In the genomic region with DNA sequence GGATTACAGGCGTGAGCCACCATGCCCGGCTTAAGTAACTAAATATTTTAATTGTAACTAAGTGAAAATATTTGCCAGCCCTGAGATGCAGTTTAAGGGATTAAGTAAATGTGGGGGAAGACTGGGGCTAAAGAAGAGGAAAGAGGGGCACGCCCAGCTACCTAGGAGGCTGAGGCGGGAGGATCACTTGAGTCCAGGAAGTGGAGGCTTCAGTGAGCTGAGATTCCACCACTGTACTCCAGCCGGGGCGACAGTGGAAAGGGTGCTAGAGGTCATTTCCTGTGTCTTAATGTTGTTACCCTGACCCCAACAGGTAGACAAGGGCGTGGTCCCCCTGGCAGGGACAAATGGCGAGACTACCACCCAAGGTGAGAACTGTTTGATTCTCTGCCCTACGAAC, we compare ENCODE assay signal across 11 cellular contexts. TPM values are rescaled to one million over a fixed set of nuclear protein-coding genes. Genes with fewer than 3 reads are reported as not detected.
A peak's percentile ranks its signal among the peaks of the same experiment; 100 is the strongest.
DNase-seq lines count a peak whose midpoint lies in the region; ATAC-seq and TF ChIP-seq lines count a peak whose summit lies in the region.
"Had no signal": no experiment of that assay in that cellular context is flagged by ENCODE, and none has a peak within 500 bp of the region (broad histone marks: within the 10 kb centered on the region; RNA-seq: fewer than 3 reads in every experiment).

No MANE protein-coding gene starts in this region.

- no peak overlapping the region for H2BK15ac ChIP-seq in IMR-90 (ENCODE audit: low read depth, low read length)

- H3K27me3 Mint-ChIP-seq in MCF 10A (ENCODE audit: insufficient read depth, unreplicated experiment): no peaks in the 10 kb centered on the region

- H3K4me3 ChIP-seq in BLaER1 treated with 17β-estradiol and CSF1 and Interleukin-3, amounts not matched to agents 10 nM and 100 nM: peak overlapping the region in 8 of 10 experiments; percentile 10 to 99 (median 98); a peak in 15 of 20 replicates
- H3K4me3 ChIP-seq in IMR-90 (ENCODE audit: insufficient read depth, low read depth, low read length): no peak overlapping the region; the same call in 1 of the 2 replicates

- H3K27ac Mint-ChIP-seq in MCF 10A (ENCODE audit: low read depth, unreplicated experiment): peak overlapping the region; percentile 63

- H3K79me1 ChIP-seq in IMR-90 (ENCODE audit: low read depth in 1 of 2, low read length in 2 of 2): peaks cover 28 to 64% of the 10 kb centered on the region in 2 experiments

- H2AK9ac ChIP-seq in IMR-90 (replicated peaks; ENCODE audit: low read depth, low read length, poor library complexity): peak overlapping the region; percentile 3

- no peak overlapping the region for H4K5ac ChIP-seq in IMR-90 (ENCODE audit: low read depth, low read length)

- H3K4me3 Mint-ChIP-seq in MCF 10A (ENCODE audit: unreplicated experiment): peak overlapping the region; percentile 35

- H3K27ac ChIP-seq in BLaER1 treated with 17β-estradiol and CSF1 and Interleukin-3, amounts not matched to agents 10 nM and 100 nM: peak overlapping the region in 8 of 11 experiments; percentile 2 to 51 (median 16); a peak in 7 of 22 replicates
- 0 out of 2 replicates have a peak overlapping the region, but pooled peaks have one; percentile 3 for H3K27ac ChIP-seq in IMR-90 (ENCODE audit: insufficient read depth, low read length)
- H3K27ac ChIP-seq: WERI-Rb-1 had no signal

- H2BK120ac ChIP-seq in IMR-90 (ENCODE audit: low read depth, low read length): no peak overlapping the region

- no peak for ATAC-seq in IMR-90 (ENCODE audit: low read depth)
- ATAC-seq in GM21786 (IDR thresholded peaks at IDR 0.05; ENCODE audit: unreplicated experiment): no peak

- H3K4me1 ChIP-seq in BLaER1 treated with 17β-estradiol and CSF1 and Interleukin-3, amounts not matched to agents 10 nM and 100 nM: peaks cover 45 to 72% (median 51%) of the 10 kb centered on the region in 10 experiments
- H3K4me1 ChIP-seq in IMR-90 (ENCODE audit: control insufficient read depth, insufficient read depth, low read length): peaks cover 30% of the 10 kb centered on the region

- TF ChIP-seq CTCF in IMR-90 (conservative IDR thresholded peaks at IDR 0.05; ENCODE audit: low read depth, low read length) (no peak), MCF 10A (IDR thresholded peaks at IDR 0.05; ENCODE audit: unreplicated experiment) (no peak)

- no peaks in the 10 kb centered on the region for H3K9me3 ChIP-seq in BLaER1 treated with 17β-estradiol and CSF1 and Interleukin-3, amounts not matched to agents 10 nM and 100 nM (replicated peaks in 1 of 11)
- no peaks in the 10 kb centered on the region for H3K9me3 ChIP-seq in IMR-90 (ENCODE audit: control insufficient read depth, insufficient read depth, low read length)
- H3K9me3 ChIP-seq: colonic mucosa had no signal

- peak overlapping the region; percentile 1 for H2AFZ ChIP-seq in IMR-90 (replicated peaks; ENCODE audit: low read length, poor library complexity)

- no peak overlapping the region for H3K56ac ChIP-seq in IMR-90 (ENCODE audit: extremely low read depth, insufficient read depth, low read length)

- TF ChIP-seq RAD21 in IMR-90 (IDR thresholded peaks at IDR 0.05; ENCODE audit: low read length): no peak

- dilution Hi-C loops in IMR-90 (cut with HindIII; ENCODE audit: low sequenced_read_pairs, unreplicated experiment): no loop called here

- H3K27me3 ChIP-seq in BLaER1 treated with 17β-estradiol and CSF1 and Interleukin-3, amounts not matched to agents 10 nM and 100 nM: no peaks in the 10 kb centered on the region
- no peaks in the 10 kb centered on the region for H3K27me3 ChIP-seq in IMR-90 (ENCODE audit: control insufficient read depth, insufficient read depth, low read length)
- H3K27me3 ChIP-seq: colonic mucosa had no signal

- no peaks in the 10 kb centered on the region for H3K9me3 Mint-ChIP-seq in MCF 10A (ENCODE audit: unreplicated experiment)

- H2AK5ac ChIP-seq in IMR-90 (ENCODE audit: low read depth, low read length): no peak overlapping the region

- H4K8ac ChIP-seq in IMR-90 (ENCODE audit: low read depth in 2 of 2, low read length in 2 of 2): no peak overlapping the region

- WGBS in IMR-90 (ENCODE audit: extremely low coverage in 2 of 2, insufficient read length in 1 of 2), 2 experiments: 83% methylated on average over 2 of the region's 9 CpGs; no CpG with 5 or more reads in 1 of the 2 experiments

- CTCF ChIA-PET in IMR-90 (lab: Yijun Ruan, JAX): no interaction called here
- CTCF ChIA-PET in MCF 10A (lab: Yijun Ruan, JAX): interaction anchor here (1.9 kb wide), 1 partner anchor 27 kb away, joined by 6 read pairs; no protein-coding TSS in a partner anchor

- peaks cover 22% of the 10 kb centered on the region for H3K9me1 ChIP-seq in IMR-90 (ENCODE audit: insufficient read depth, low read length)

- no peak overlapping the region for H2BK5ac ChIP-seq in IMR-90 (ENCODE audit: low read depth, low read length, poor library complexity, severe bottlenecking)

- H3K23ac ChIP-seq in IMR-90 (ENCODE audit: low read depth, low read length): 0 out of 2 replicates have a peak overlapping the region, but pooled peaks have one; percentile 72

- H3K4ac ChIP-seq in IMR-90 (ENCODE audit: low read depth, low read length): no peak overlapping the region

- H3K9ac ChIP-seq in BLaER1 treated with 17β-estradiol and CSF1 and Interleukin-3, amounts not matched to agents 10 nM and 100 nM: peak overlapping the region; percentile 21 to 97 (median 91); a peak in 19 of 22 replicates
- peak overlapping the region; percentile 22; the same call in 1 of the 2 replicates for H3K9ac ChIP-seq in IMR-90 (ENCODE audit: low read depth, low read length)

- intact Hi-C loops in IMR-90 (cut with micrococcal nuclease) (no loop called here), MCF 10A (cut with micrococcal nuclease) (no loop called here), posterior vena cava (cut with DNase I) (no loop called here)

- BruUV-seq in IMR-90 (replicated peaks; lab: Mats Ljungman, UMichigan) (no TSS peak), MCF 10A (replicated peaks; lab: Mats Ljungman, UMichigan) (no TSS peak)

- no peak overlapping the region for H4K91ac ChIP-seq in IMR-90 (ENCODE audit: insufficient read depth, low read depth, low read length)

- TF ChIP-seq POLR2A in IMR-90 (IDR thresholded peaks at IDR 0.05; ENCODE audit: low read depth, low read length): no peak

- H3K4me1 Mint-ChIP-seq in MCF 10A (ENCODE audit: insufficient read depth, unreplicated experiment): peaks cover 19% of the 10 kb centered on the region

- no peak overlapping the region for H3K18ac ChIP-seq in IMR-90 (ENCODE audit: low read depth, low read length)

- H3K4me2 ChIP-seq in BLaER1 treated with 17β-estradiol and CSF1 and Interleukin-3, amounts not matched to agents 10 nM and 100 nM: peak overlapping the region; percentile 97 to 99 (median 99)
- peak overlapping the region; percentile 31; the same call in 1 of the 2 replicates for H3K4me2 ChIP-seq in IMR-90 (ENCODE audit: low read depth, low read length)

- DNase-seq in IMR-90: no peak
- DNase-seq in MCF 10A (ENCODE audit: unreplicated experiment): no peak
- peak; percentile 58 for DNase-seq in posterior vena cava (ENCODE audit: low spot score)
- no peak for DNase-seq in NCI-H446 treated with DMSO at 0.1 percent for 48 hours (lab: John Stamatoyannopoulos, UW)
- no peak for DNase-seq in stimulated activated naive CD4-positive, alpha-beta T cell treated with Interleukin-2 at 50 U/mL for 16 hours (lab: John Stamatoyannopoulos, UW)
- no peak for DNase-seq in NCI-H748 treated with DMSO at 0.1 percent for 48 hours (lab: John Stamatoyannopoulos, UW)
- DNase-seq: colonic mucosa; NK-92 treated with Interleukin-12 subunit alpha and Interleukin-12 subunit beta, amount 100 ng/mL, for 24 hours; WERI-Rb-1 had no signal

- H2BK20ac ChIP-seq in IMR-90 (ENCODE audit: low read depth, low read length): no peak overlapping the region

- POLR2A ChIA-PET in IMR-90 (lab: Charles Lee; ENCODE audit: unreplicated experiment) (no interaction called here), MCF 10A (lab: Yijun Ruan, JAX) (interaction anchor here (0.5 to 6.7 kb wide), 7 partner anchors 7 to 566 kb away, joined by 3 to 173 read pairs (median 4); a partner anchor contains a TSS)

- H3K14ac ChIP-seq in IMR-90 (replicated peaks; ENCODE audit: low read depth, low read length): no peak overlapping the region

- H3K36me3 Mint-ChIP-seq in MCF 10A (ENCODE audit: insufficient read depth, unreplicated experiment): peaks cover 71% of the 10 kb centered on the region

- peaks cover 72 to 77% (median 74%) of the 10 kb centered on the region in 11 experiments for H3K36me3 ChIP-seq in BLaER1 treated with 17β-estradiol and CSF1 and Interleukin-3, amounts not matched to agents 10 nM and 100 nM
- H3K36me3 ChIP-seq in IMR-90 (ENCODE audit: control insufficient read depth, insufficient read depth, low read length): peaks cover 61% of the 10 kb centered on the region

- in situ Hi-C loops in IMR-90 (cut with MboI; ENCODE audit: low sequenced_read_pairs): no loop called here

- peaks cover 63 to 77% (median 71%) of the 10 kb centered on the region in 11 experiments for H4K20me1 ChIP-seq in BLaER1 treated with 17β-estradiol and CSF1 and Interleukin-3, amounts not matched to agents 10 nM and 100 nM
- peaks cover 65% of the 10 kb centered on the region for H4K20me1 ChIP-seq in IMR-90 (ENCODE audit: insufficient read depth, low read length)

RNA-seq across cellular contexts. Expression of a gene that starts 2.8 kb away (rescaled TPM):
- total RNA-seq in IMR-90 (2012; rRNA removed): 1,576 and 1,697 TPM in 2 replicates
- polyA plus RNA-seq in IMR-90 (2012; rRNA removed): 1,990 and 2,139 TPM in 2 replicates
- polyA plus RNA-seq in IMR-90 (2012; cell fraction: cytosol; rRNA removed): 1,937 and 3,090 TPM in 2 replicates
- polyA plus RNA-seq in IMR-90 (2012; cell fraction: nucleus; rRNA removed; ENCODE audit: low replicate concordance): 1,158 and 2,042 TPM in 2 replicates
- total RNA-seq in MCF 10A (2022): 1,141 and 1,165 TPM in 2 replicates
- 100 to 1,000 TPM; 937 to 987 TPM for total RNA-seq in posterior vena cava

RNA-seq across cellular contexts. Expression of a gene that starts 7.5 kb away (rescaled TPM):
- 209 and 222 TPM in 2 replicates for total RNA-seq in IMR-90 (2012; rRNA removed)
- 200 and 202 TPM in 2 replicates for polyA plus RNA-seq in IMR-90 (2012; rRNA removed)
- 191 and 310 TPM in 2 replicates for polyA plus RNA-seq in IMR-90 (2012; cell fraction: cytosol; rRNA removed)
- 247 and 358 TPM in 2 replicates for polyA plus RNA-seq in IMR-90 (2012; cell fraction: nucleus; rRNA removed; ENCODE audit: low replicate concordance)
- total RNA-seq in MCF 10A (2022): 93.2 and 99.7 TPM in 2 replicates
- 10 to 100 TPM; 40.0 to 46.9 TPM for total RNA-seq in posterior vena cava

RNA-seq across cellular contexts. Expression of a gene that starts 23.4 kb away (rescaled TPM):
- total RNA-seq in IMR-90 (2012; rRNA removed) (not detected in 2 replicates), MCF 10A (2022) (0.16 and 0.47 TPM in 2 replicates), posterior vena cava (under 1 TPM; 0.46 to 0.57 TPM)
- 0.06 and 0.10 TPM in 2 replicates for polyA plus RNA-seq in IMR-90 (2012; rRNA removed)
- 0.02 TPM in 1 of 2 replicates, not detected in the other for polyA plus RNA-seq in IMR-90 (2012; cell fraction: cytosol; rRNA removed)
- polyA plus RNA-seq in IMR-90 (2012; cell fraction: nucleus; rRNA removed; ENCODE audit: low replicate concordance): 0.06 and 0.16 TPM in 2 replicates

RNA-seq across cellular contexts. Expression of a gene that starts 27.7 kb away (rescaled TPM):
- 1.1 and 3.1 TPM in 2 replicates for total RNA-seq in IMR-90 (2012; rRNA removed)
- 25.6 and 33.3 TPM in 2 replicates for polyA plus RNA-seq in IMR-90 (2012; rRNA removed)
- polyA plus RNA-seq in IMR-90 (2012; cell fraction: cytosol; rRNA removed): 34.8 and 76.0 TPM in 2 replicates
- 93.1 and 115 TPM in 2 replicates for polyA plus RNA-seq in IMR-90 (2012; cell fraction: nucleus; rRNA removed; ENCODE audit: low replicate concordance)
- 8.8 and 9.2 TPM in 2 replicates for total RNA-seq in MCF 10A (2022)
- 10 to 100 TPM; 26.1 to 31.4 TPM for total RNA-seq in posterior vena cava

RNA-seq across cellular contexts. Expression of a gene that starts 37.3 kb away (rescaled TPM):
- total RNA-seq in IMR-90 (2012; rRNA removed): not detected in 2 replicates
- polyA plus RNA-seq in IMR-90 (2012; rRNA removed): 0.14 and 0.19 TPM in 2 replicates
- 0.15 and 0.20 TPM in 2 replicates for polyA plus RNA-seq in IMR-90 (2012; cell fraction: cytosol; rRNA removed)
- polyA plus RNA-seq in IMR-90 (2012; cell fraction: nucleus; rRNA removed; ENCODE audit: low replicate concordance): 0.37 and 1.2 TPM in 2 replicates
- total RNA-seq in MCF 10A (2022): 0.21 and 0.27 TPM in 2 replicates
- not detected for total RNA-seq in posterior vena cava
